8 cellular contexts compared by ENCODE assay signal in genomic region chr1:161440312-161440894, GRCh38.
A peak's percentile ranks its signal among the peaks of the same experiment; 100 is the strongest.
DNase-seq lines count a peak whose midpoint lies in the region; ATAC-seq and TF ChIP-seq lines count a peak whose summit lies in the region.

No MANE protein-coding gene starts in this region.

- peak; percentile 21 for TF ChIP-seq CTCF in epithelial cell of esophagus (IDR thresholded peaks at IDR 0.05; ENCODE audit: insufficient read depth, low read depth, low read length, missing control alignments)

- H3K36me3 Mint-ChIP-seq in naive thymus-derived CD4-positive, alpha-beta T cell: peaks cover 0 to 7% (median 5%) of the 10 kb centered on the region in 5 donors

- peak overlapping the region in 1 of 9 donors; percentile 91 for H3K27ac Mint-ChIP-seq in naive thymus-derived CD4-positive, alpha-beta T cell

- peaks cover 0 to 22% (median 16%) of the 10 kb centered on the region in 7 donors for H3K4me1 Mint-ChIP-seq in naive thymus-derived CD4-positive, alpha-beta T cell

- POLR2A ChIA-PET in naive thymus-derived CD4-positive, alpha-beta T cell (lab: Charles Lee): no interaction called here

- intact Hi-C loops in naive thymus-derived CD4-positive, alpha-beta T cell (cut with micrococcal nuclease): loop anchor here (10.0 kb wide), 1 partner anchor 46 kb away; no protein-coding TSS in a partner anchor

- H3K9me3 Mint-ChIP-seq in naive thymus-derived CD4-positive, alpha-beta T cell: peaks cover 0 to 5% (median 2%) of the 10 kb centered on the region in 11 donors

- H3K9me3 ChIP-seq in naive thymus-derived CD4-positive, alpha-beta T cell (ENCODE audit: control insufficient read depth in 2 of 3, low read length in 3 of 3): no peaks in the 10 kb centered on the region
- H3K9me3 ChIP-seq in thymus (ENCODE audit: control insufficient read depth): no peaks in the 10 kb centered on the region

- WGBS in thymus: under 1% methylated on average over 56 of the region's 61 CpGs

- peaks cover 0 to 5% of the 10 kb centered on the region in 2 donors for H3K27me3 ChIP-seq in naive thymus-derived CD4-positive, alpha-beta T cell (ENCODE audit: control insufficient read depth in 2 of 2, insufficient read depth in 2 of 2, low read length in 2 of 2)
- H3K27me3 ChIP-seq in thymus (ENCODE audit: control insufficient read depth, insufficient read depth): peaks cover 23% of the 10 kb centered on the region

- H3K4me3 Mint-ChIP-seq in naive thymus-derived CD4-positive, alpha-beta T cell: peak overlapping the region; percentile 61 to 90 (median 83)

- peak; percentile 41 for ATAC-seq in HG03442 (IDR thresholded peaks at IDR 0.05; ENCODE audit: unreplicated experiment)
- ATAC-seq in naive thymus-derived CD4-positive, alpha-beta T cell: peak; percentile 51
- no peak for ATAC-seq in HG03469 (IDR thresholded peaks at IDR 0.05; ENCODE audit: unreplicated experiment)

- no peak overlapping the region for H3K27ac ChIP-seq in naive thymus-derived CD4-positive, alpha-beta T cell (ENCODE audit: low read depth, low read length)
- H3K27ac ChIP-seq in thymus (ENCODE audit: low read depth): peak overlapping the region; percentile 31

- DNase-seq in ELF-1 (ENCODE audit: low read depth, low spot score): peak; percentile 86
- peak; percentile 41 for DNase-seq in activated CD4-positive, alpha-beta T cell treated with anti-CD3 and anti-CD28 coated beads, Interleukin-2, amount 50 U/mL, for 1 hour
- peak; percentile 37 for DNase-seq in epithelial cell of esophagus (ENCODE audit: low read depth)
- peak in 7 of 9 donors; percentile 26 to 84 (median 36) for DNase-seq in naive thymus-derived CD4-positive, alpha-beta T cell
- DNase-seq in occipital lobe (lab: John Stamatoyannopoulos, UW): no peak

- H3K4me1 ChIP-seq in naive thymus-derived CD4-positive, alpha-beta T cell (ENCODE audit: control insufficient read depth in 2 of 2, insufficient read depth in 2 of 2, low read length in 2 of 2): peaks cover 0 to 6% of the 10 kb centered on the region in 2 donors
- H3K4me1 ChIP-seq in thymus (ENCODE audit: control insufficient read depth, insufficient read depth, low read length): no peaks in the 10 kb centered on the region

- H3K36me3 ChIP-seq in naive thymus-derived CD4-positive, alpha-beta T cell (ENCODE audit: control insufficient read depth in 2 of 3, insufficient read depth in 3 of 3, low read length in 3 of 3): peaks cover 0 to 3% (median 0%) of the 10 kb centered on the region in 3 experiments
- H3K36me3 ChIP-seq in thymus (ENCODE audit: control insufficient read depth, insufficient read depth): no peaks in the 10 kb centered on the region

- CTCF ChIA-PET in naive thymus-derived CD4-positive, alpha-beta T cell (lab: Charles Lee): no interaction called here

- H3K4me3 ChIP-seq in epithelial cell of esophagus (ENCODE audit: low read length): peak overlapping the region; percentile 40
- H3K4me3 ChIP-seq in naive thymus-derived CD4-positive, alpha-beta T cell (ENCODE audit: low read length): peak overlapping the region; percentile 52
- peak overlapping the region; percentile 49 for H3K4me3 ChIP-seq in thymus (ENCODE audit: low read length)

- peaks cover 33 to 45% (median 41%) of the 10 kb centered on the region in 5 donors for H3K27me3 Mint-ChIP-seq in naive thymus-derived CD4-positive, alpha-beta T cell
